ENCODE assay signal across 2 cellular contexts in genomic region chr2:24828641-24829040, GRCh38.
TF ChIP-seq lines count a peak whose summit lies in the region.

No MANE protein-coding gene starts in this region.

TF ChIP-seq in Ishikawa, 13 proteins besides CTCF, POLR2A, EP300 and RAD21:
- TF ChIP-seq YY1 (IDR thresholded peaks at IDR 0.05; ENCODE audit: low read depth): 0 out of 2 replicates have a peak, but pooled peaks have one; percentile 10
- no peak for TF ChIP-seq ZBTB7A (IDR thresholded peaks at IDR 0.05; ENCODE audit: low read depth)
- TF ChIP-seq NFIC (IDR thresholded peaks at IDR 0.05): peak; percentile 58
- TF ChIP-seq MAX (IDR thresholded peaks at IDR 0.05): peak; percentile 45; the same call in 1 of the 2 replicates
- TF ChIP-seq TCF12 (IDR thresholded peaks at IDR 0.05; ENCODE audit: low read depth): peak; percentile 87
TF ChIP-seq in Ishikawa: peak in this region for 4.

TF ChIP-seq in H1, 55 proteins besides CTCF, POLR2A, EP300 and RAD21:
- TF ChIP-seq ASH2L (IDR thresholded peaks at IDR 0.05; ENCODE audit: low read length) (no peak), RBBP5 (IDR thresholded peaks at IDR 0.05; ENCODE audit: borderline replicate concordance, low read depth, low read length) (no peak), E2F6 (IDR thresholded peaks at IDR 0.05) (no peak), POLR2AphosphoS5 (IDR thresholded peaks at IDR 0.05; ENCODE audit: low read depth, low read length) (peak; percentile 29)
